In genomic region chr6:99588618-99589289, GRCh38 we compare ENCODE assay signal across 8 cellular contexts. TPM values are rescaled to one million over a fixed set of nuclear protein-coding genes. Genes with fewer than 3 reads are reported as not detected.
DNase-seq lines count a peak whose midpoint lies in the region; ATAC-seq and TF ChIP-seq lines count a peak whose summit lies in the region.

No MANE protein-coding gene starts in this region.

- H3K4me1 ChIP-seq in cardiac muscle cell (ENCODE audit: low read depth): peaks cover 6% of the 10 kb centered on the region

- H3K9me3 ChIP-seq in cardiac muscle cell (ENCODE audit: low read depth): no peaks in the 10 kb centered on the region

- no peaks in the 10 kb centered on the region for H3K36me3 ChIP-seq in cardiac muscle cell

- no peaks in the 10 kb centered on the region for H3K9me3 Mint-ChIP-seq in activated naive CD4-positive, alpha-beta T cell treated with anti-CD3 and anti-CD28 coated beads, Interleukin-2, amount 10 ng/mL, durations not matched to agents 7 days and 5 days
- H3K9me3 Mint-ChIP-seq in progenitor cell of endocrine pancreas (ENCODE audit: low read depth): no peaks in the 10 kb centered on the region

- peak overlapping the region; percentile 78 for H3K4me3 Mint-ChIP-seq in activated naive CD4-positive, alpha-beta T cell treated with anti-CD3 and anti-CD28 coated beads, Interleukin-2, amount 10 ng/mL, durations not matched to agents 7 days and 5 days
- H3K4me3 Mint-ChIP-seq in progenitor cell of endocrine pancreas (ENCODE audit: low read depth): peak overlapping the region; percentile 73

- peaks cover 3% of the 10 kb centered on the region for H3K36me3 Mint-ChIP-seq in activated naive CD4-positive, alpha-beta T cell treated with anti-CD3 and anti-CD28 coated beads, Interleukin-2, amount 10 ng/mL, durations not matched to agents 7 days and 5 days
- H3K36me3 Mint-ChIP-seq in progenitor cell of endocrine pancreas (ENCODE audit: insufficient read depth): no peaks in the 10 kb centered on the region

- H3K4me1 Mint-ChIP-seq in activated naive CD4-positive, alpha-beta T cell treated with anti-CD3 and anti-CD28 coated beads, Interleukin-2, amount 10 ng/mL, durations not matched to agents 7 days and 5 days: peaks cover 37% of the 10 kb centered on the region
- peaks cover 6% of the 10 kb centered on the region for H3K4me1 Mint-ChIP-seq in progenitor cell of endocrine pancreas (ENCODE audit: low read depth)

- peaks cover 100% of the 10 kb centered on the region for H3K27me3 ChIP-seq in cardiac muscle cell

- H3K27me3 Mint-ChIP-seq in activated naive CD4-positive, alpha-beta T cell treated with anti-CD3 and anti-CD28 coated beads, Interleukin-2, amount 10 ng/mL, durations not matched to agents 7 days and 5 days: peaks cover 89% of the 10 kb centered on the region
- peaks cover 86% of the 10 kb centered on the region for H3K27me3 Mint-ChIP-seq in progenitor cell of endocrine pancreas

- in situ Hi-C loops in KBM-7 (cut with MboI; ENCODE audit: low pct_unique_long_range_greater_than_20kb, low sequenced_read_pairs): no loop called here

- CTCF ChIA-PET in activated naive CD4-positive, alpha-beta T cell treated with anti-CD3 and anti-CD28 coated beads, Interleukin-2, amount 10 ng/mL, durations not matched to agents 7 days and 5 days (lab: Charles Lee): interaction anchor here (0.8 to 3.5 kb wide), 9 partner anchors 13 to 157 kb away, joined by 3 to 19 read pairs (median 4); partner anchors contain the start of genes CCNC and PRDM13

- no peak overlapping the region for H3K27ac Mint-ChIP-seq in activated naive CD4-positive, alpha-beta T cell treated with anti-CD3 and anti-CD28 coated beads, Interleukin-2, amount 10 ng/mL, durations not matched to agents 7 days and 5 days
- no peak overlapping the region for H3K27ac Mint-ChIP-seq in progenitor cell of endocrine pancreas

- peak; percentile 93 for DNase-seq in ELF-1 (ENCODE audit: low read depth, low spot score)
- peak; percentile 93 for DNase-seq in KBM-7
- peak; percentile 77 for DNase-seq in RPMI8226
- peak; percentile 80 for DNase-seq in activated naive CD4-positive, alpha-beta T cell treated with anti-CD3 and anti-CD28 coated beads, Interleukin-2, amount 10 ng/mL, durations not matched to agents 7 days and 5 days
- DNase-seq in cardiac muscle cell (ENCODE audit: low read depth in 1 of 2, low spot score in 1 of 2): peak; percentile 69 to 83
- DNase-seq in progenitor cell of endocrine pancreas (ENCODE audit: low spot score, unreplicated experiment): no peak
- DNase-seq in SKM-1 (lab: John Stamatoyannopoulos, UW; ENCODE audit: unreplicated experiment): no peak

- peak; percentile 93 for ATAC-seq in GM21737 (IDR thresholded peaks at IDR 0.05; ENCODE audit: unreplicated experiment)

- no peak overlapping the region for H3K27ac ChIP-seq in cardiac muscle cell

- peak overlapping the region; percentile 36 for H3K4me3 ChIP-seq in cardiac muscle cell

- TF ChIP-seq CTCF in cardiac muscle cell (IDR thresholded peaks at IDR 0.05; ENCODE audit: low read depth, low read length): peak; percentile 46
- TF ChIP-seq CTCF in progenitor cell of endocrine pancreas (IDR thresholded peaks at IDR 0.05; ENCODE audit: unreplicated experiment): peak; percentile 52

RNA-seq across cellular contexts. Expression of gene PRDM13, which starts 17.9 kb away (rescaled TPM):
- total RNA-seq in cardiac muscle cell (not detected in 2 replicates), progenitor cell of endocrine pancreas (not detected in 2 replicates)
- polyA plus RNA-seq in cardiac muscle cell: not detected in 2 replicates

RNA-seq across cellular contexts. Expression of gene CCNC, which starts 20.3 kb away (rescaled TPM):
- total RNA-seq in cardiac muscle cell (38.7 and 39.7 TPM in 2 replicates), progenitor cell of endocrine pancreas (73.0 and 74.5 TPM in 2 replicates)
- 68.1 and 80.0 TPM in 2 replicates for polyA plus RNA-seq in cardiac muscle cell

Comparison
In these comparisons a context has a peak if more than half of its experiments do, and no peak if none do; other contexts are left out.
1. DNase-seq: peak in ELF-1 (single experiment), KBM-7 (single experiment), RPMI8226 (single experiment), activated naive CD4-positive, alpha-beta T cell treated with anti-CD3 and anti-CD28 coated beads, Interleukin-2, amount 10 ng/mL, durations not matched to agents 7 days and 5 days (single experiment) and cardiac muscle cell (2 of 2); none in progenitor cell of endocrine pancreas (single experiment) and SKM-1 (single experiment).